ENCODE assay signal across 10 cellular contexts in genomic region chr18:59024829-59025228, GRCh38.
DNase-seq lines count a peak whose midpoint lies in the region; TF ChIP-seq lines count a peak whose summit lies in the region.
"Had no signal": no experiment of that assay in that cellular context is flagged by ENCODE, and none has a peak within 500 bp of the region (broad histone marks: within the 10 kb centered on the region; RNA-seq: fewer than 3 reads in every experiment).

No MANE protein-coding gene starts in this region.

- no peak for TF ChIP-seq CTCF in VCaP (conservative IDR thresholded peaks at IDR 0.05)
- TF ChIP-seq CTCF in fibroblast of mammary gland (conservative IDR thresholded peaks at IDR 0.05; ENCODE audit: control insufficient read depth, insufficient read depth, low read depth, low read length): no peak
- TF ChIP-seq CTCF in osteoblast (IDR thresholded peaks at IDR 0.05; ENCODE audit: extremely low read depth, low read depth, low read length): no peak
- TF ChIP-seq CTCF in MM.1S (IDR thresholded peaks at IDR 0.05; ENCODE audit: low read length): no peak

- H3F3A ChIP-seq in MM.1S (ENCODE audit: insufficient read depth, low read length): no peaks in the 10 kb centered on the region

- H3K4me2 ChIP-seq in osteoblast (ENCODE audit: insufficient read depth, low read length) (peak overlapping the region; percentile 51), MM.1S (ENCODE audit: low read depth, low read length) (no peak overlapping the region)
- H3K4me2 ChIP-seq: BLaER1 treated with 17β-estradiol and CSF1 and Interleukin-3, amounts not matched to agents 10 nM and 100 nM had no signal

- H3K9ac ChIP-seq in MM.1S (ENCODE audit: low read length): no peak overlapping the region
- H3K9ac ChIP-seq: BLaER1 treated with 17β-estradiol and CSF1 and Interleukin-3, amounts not matched to agents 10 nM and 100 nM had no signal

- peak; percentile 14 for DNase-seq in AG08395 (ENCODE audit: low spot score)
- DNase-seq in fibroblast of mammary gland (ENCODE audit: low read depth): peak; percentile 85
- DNase-seq in osteoblast (ENCODE audit: insufficient read length, low spot score, missing footprints): no peak
- no peak for DNase-seq in pons (ENCODE audit: low spot score)
- no peak for DNase-seq in NCI-H1694 (lab: John Stamatoyannopoulos, UW)
- DNase-seq in MM.1S: no peak
- no peak for DNase-seq in medulla oblongata (ENCODE audit: extremely low spot score)
- DNase-seq: activated T-cell treated with anti-CD3 and anti-CD28 coated beads, Interleukin-2, amount 50 U/mL, for 24 hours had no signal

- no peaks in the 10 kb centered on the region for H4K20me1 ChIP-seq in osteoblast (ENCODE audit: insufficient read depth, low read length)
- H4K20me1 ChIP-seq in MM.1S (ENCODE audit: insufficient read depth, low read length): no peaks in the 10 kb centered on the region
- H4K20me1 ChIP-seq: BLaER1 treated with 17β-estradiol and CSF1 and Interleukin-3, amounts not matched to agents 10 nM and 100 nM had no signal

- H3K27me3 ChIP-seq in osteoblast (ENCODE audit: insufficient read depth, low read length) (no peaks in the 10 kb centered on the region), MM.1S (replicated peaks; ENCODE audit: insufficient read depth, low read length) (no peaks in the 10 kb centered on the region)
- H3K27me3 ChIP-seq: BLaER1 treated with 17β-estradiol and CSF1 and Interleukin-3, amounts not matched to agents 10 nM and 100 nM had no signal

- H2AFZ ChIP-seq in osteoblast (ENCODE audit: low read length): peak overlapping the region; percentile 69
- no peak overlapping the region for H2AFZ ChIP-seq in MM.1S (ENCODE audit: low read length)

- H3K4me3 ChIP-seq in fibroblast of mammary gland (ENCODE audit: control insufficient read depth, low read depth, low read length) (no peak overlapping the region), osteoblast (ENCODE audit: insufficient read depth, low read length) (peak overlapping the region; percentile 4), MM.1S (ENCODE audit: low read length) (no peak overlapping the region)
- H3K4me3 ChIP-seq: BLaER1 treated with 17β-estradiol and CSF1 and Interleukin-3, amounts not matched to agents 10 nM and 100 nM had no signal

- peaks cover 11% of the 10 kb centered on the region for H3K4me1 ChIP-seq in osteoblast (ENCODE audit: insufficient read depth, low read length)
- H3K4me1 ChIP-seq in MM.1S (ENCODE audit: low read length): no peaks in the 10 kb centered on the region

- no peaks in the 10 kb centered on the region for H3K9me2 ChIP-seq in MM.1S (replicated peaks; ENCODE audit: insufficient read depth, low read length)

- H3K36me3 ChIP-seq in osteoblast (ENCODE audit: insufficient read depth, low read length): no peaks in the 10 kb centered on the region
- H3K36me3 ChIP-seq in MM.1S (replicated peaks; ENCODE audit: insufficient read depth, low read length): no peaks in the 10 kb centered on the region
- H3K36me3 ChIP-seq: BLaER1 treated with 17β-estradiol and CSF1 and Interleukin-3, amounts not matched to agents 10 nM and 100 nM had no signal

- H3K79me2 ChIP-seq in osteoblast (ENCODE audit: insufficient read depth, low read length) (no peaks in the 10 kb centered on the region), MM.1S (ENCODE audit: low read length) (no peaks in the 10 kb centered on the region)

- H3K27ac ChIP-seq in VCaP (peak overlapping the region; percentile 63), osteoblast (ENCODE audit: low read depth, low read length) (peak overlapping the region; percentile 4), MM.1S (ENCODE audit: low read length) (no peak overlapping the region)
- H3K27ac ChIP-seq: BLaER1 treated with 17β-estradiol and CSF1 and Interleukin-3, amounts not matched to agents 10 nM and 100 nM had no signal

- H3K9me3 ChIP-seq in osteoblast (ENCODE audit: low read depth, low read length): no peaks in the 10 kb centered on the region
- no peaks in the 10 kb centered on the region for H3K9me3 ChIP-seq in MM.1S (replicated peaks; ENCODE audit: insufficient read depth, low read length)
- H3K9me3 ChIP-seq: BLaER1 treated with 17β-estradiol and CSF1 and Interleukin-3, amounts not matched to agents 10 nM and 100 nM had no signal

Comparison
In these comparisons a context has a peak if more than half of its experiments do, and no peak if none do; other contexts are left out.
1. DNase-seq: peak in AG08395 (single experiment) and fibroblast of mammary gland (single experiment); none in osteoblast (single experiment), pons (single experiment), NCI-H1694 (single experiment), MM.1S (single experiment) and medulla oblongata (single experiment).